27 cellular contexts compared by ENCODE assay signal in genomic region chr2:64947906-64948305, GRCh38.
DNase-seq lines count a peak whose midpoint lies in the region; ATAC-seq and TF ChIP-seq lines count a peak whose summit lies in the region.
"Had no signal": no experiment of that assay in that cellular context is flagged by ENCODE, and none has a peak within 500 bp of the region (broad histone marks: within the 10 kb centered on the region; RNA-seq: fewer than 3 reads in every experiment).

No MANE protein-coding gene starts in this region.

- H3K36me3 ChIP-seq in DND-41 (ENCODE audit: insufficient read depth, low read length) (no peaks in the 10 kb centered on the region), parathyroid adenoma (ENCODE audit: control insufficient read depth, insufficient read depth, low read length) (no peaks in the 10 kb centered on the region)
- H3K36me3 ChIP-seq: sigmoid colon, tibial nerve had no signal

- no peak for ATAC-seq in DND-41 (ENCODE audit: insufficient read depth, low read depth)
- no peak for ATAC-seq in effector memory CD8-positive, alpha-beta T cell (replicated peaks)
- no peak for ATAC-seq in HG03469 (IDR thresholded peaks at IDR 0.05; ENCODE audit: unreplicated experiment)
- ATAC-seq in HG03280 (IDR thresholded peaks at IDR 0.05; ENCODE audit: unreplicated experiment) = no peak
- ATAC-seq: esophagus mucosa; left lobe of liver; stimulated activated naive CD8-positive, alpha-beta T cell treated with anti-CD3 and anti-CD28 coated beads, Interleukin-15, amount 100 ng/mL, for 72 hours had no signal

- peaks cover 5% of the 10 kb centered on the region; the same call in 1 of the 2 replicates for H3K79me2 ChIP-seq in DND-41 (ENCODE audit: insufficient read depth, low read length)
- H3K79me2 ChIP-seq in parathyroid adenoma = no peaks in the 10 kb centered on the region

- no peaks in the 10 kb centered on the region for H3K27me3 Mint-ChIP-seq in effector memory CD8-positive, alpha-beta T cell
- H3K27me3 Mint-ChIP-seq: CD4-positive, alpha-beta memory T cell; stimulated activated naive CD8-positive, alpha-beta T cell treated with anti-CD3 and anti-CD28 coated beads, Interleukin-15, amount 100 ng/mL, for 72 hours had no signal

- H3K9me3 Mint-ChIP-seq in effector memory CD8-positive, alpha-beta T cell = no peaks in the 10 kb centered on the region
- H3K9me3 Mint-ChIP-seq: CD4-positive, alpha-beta memory T cell; stimulated activated naive CD8-positive, alpha-beta T cell treated with anti-CD3 and anti-CD28 coated beads, Interleukin-15, amount 100 ng/mL, for 72 hours had no signal

- DNase-seq in DMS 273 (lab: John Stamatoyannopoulos, UW; ENCODE audit: unreplicated experiment) (peak; percentile 12), DMS 273 treated with DMSO at 0.1 percent for 48 hours (lab: John Stamatoyannopoulos, UW) (no peak), DND-41 (no peak), SIG-M5 treated with dmso at 0.1 percent for 504 hours (lab: John Stamatoyannopoulos, UW; ENCODE audit: unreplicated experiment) (no peak)
- no peak for DNase-seq in effector memory CD8-positive, alpha-beta T cell
- DNase-seq: activated CD4-positive, alpha-beta T cell treated with anti-CD3 and anti-CD28 coated beads for 48 hours; activated CD8-positive, alpha-beta memory T cell treated with anti-CD3 and anti-CD28 coated beads, Interleukin-2, amount 50 U/mL, for 48 hours; activated effector memory CD4-positive, alpha-beta T cell treated with anti-CD3 and anti-CD28 coated beads, Interleukin-2, amount 50 U/mL, for 16 hours; CD4-positive, alpha-beta memory T cell; DMS79; foreskin melanocyte; GOT3; MV-4-11; NCI-H2171; NCI-H524 treated with DMSO at 0.1 percent for 48 hours; posterior cingulate gyrus; sigmoid colon; stimulated activated naive CD8-positive, alpha-beta T cell treated with anti-CD3 and anti-CD28 coated beads, Interleukin-15, amount 100 ng/mL, for 72 hours had no signal

- peak overlapping the region; percentile 59 to 79 for H3K27ac Mint-ChIP-seq in effector memory CD8-positive, alpha-beta T cell

- H3K4me1 ChIP-seq in DND-41 (ENCODE audit: insufficient read depth, low read length) (peaks cover 49% of the 10 kb centered on the region), parathyroid adenoma (peaks cover 11% of the 10 kb centered on the region)

- H3K4me3 ChIP-seq in DND-41 (ENCODE audit: low read depth in 1 of 2, low read length in 2 of 2) (no peak overlapping the region), parathyroid adenoma (ENCODE audit: low read depth, low read length) (no peak overlapping the region)
- H3K4me3 ChIP-seq: sigmoid colon, tibial nerve had no signal

- H3K36me3 Mint-ChIP-seq in effector memory CD8-positive, alpha-beta T cell (ENCODE audit: insufficient read depth) = no peaks in the 10 kb centered on the region
- H3K36me3 Mint-ChIP-seq: CD4-positive, alpha-beta memory T cell had no signal

- H2AFZ ChIP-seq in DND-41 (ENCODE audit: low read depth, low read length) = peak overlapping the region; percentile 23; the same call in 1 of the 2 replicates
- H2AFZ ChIP-seq in parathyroid adenoma = peak overlapping the region; percentile 54

- H3K4me2 ChIP-seq in DND-41 (ENCODE audit: insufficient read depth, low read length) (no peak overlapping the region), parathyroid adenoma (ENCODE audit: low read length) (no peak overlapping the region)

- TF ChIP-seq CTCF in DND-41 (IDR thresholded peaks at IDR 0.05; ENCODE audit: borderline replicate concordance, extremely low read depth, low read length, poor library complexity, severe bottlenecking) = no peak
- no peak for TF ChIP-seq CTCF in parathyroid adenoma (IDR thresholded peaks at IDR 0.05)

- no peaks in the 10 kb centered on the region for H4K20me1 ChIP-seq in DND-41 (ENCODE audit: insufficient read depth, low read length)

- peaks cover 29 to 39% of the 10 kb centered on the region in 2 donors for H3K4me1 Mint-ChIP-seq in effector memory CD8-positive, alpha-beta T cell (ENCODE audit: low read depth in 2 of 2)
- H3K4me1 Mint-ChIP-seq: neural crest cell had no signal

- peak overlapping the region; percentile 99 for H3K27ac ChIP-seq in DND-41 (ENCODE audit: low read length)
- no peak overlapping the region for H3K27ac ChIP-seq in parathyroid adenoma
- H3K27ac ChIP-seq: 22Rv1, KMS-11, sigmoid colon, tibial nerve had no signal

- no peaks in the 10 kb centered on the region for H3K9me3 ChIP-seq in DND-41 (ENCODE audit: insufficient read depth, low read length, severe bottlenecking)
- no peaks in the 10 kb centered on the region for H3K9me3 ChIP-seq in parathyroid adenoma (ENCODE audit: control insufficient read depth, low read length)
- H3K9me3 ChIP-seq: sigmoid colon, tibial nerve had no signal

- H3K27me3 ChIP-seq in DND-41 (ENCODE audit: insufficient read depth, low read length, poor library complexity) (no peaks in the 10 kb centered on the region), parathyroid adenoma (ENCODE audit: control insufficient read depth, insufficient read depth, low read length) (no peaks in the 10 kb centered on the region)
- H3K27me3 ChIP-seq: sigmoid colon, tibial nerve had no signal

- peak overlapping the region; percentile 25 to 40 for H3K4me3 Mint-ChIP-seq in effector memory CD8-positive, alpha-beta T cell
- H3K4me3 Mint-ChIP-seq: neural crest cell had no signal

- H3K9ac ChIP-seq in DND-41 (ENCODE audit: low read depth, low read length) (no peak overlapping the region), parathyroid adenoma (no peak overlapping the region)
- H3K9ac ChIP-seq: KMS-11 had no signal
